13 cellular contexts compared by ENCODE assay signal in genomic region chr1:13231061-13231750, GRCh38. TPM values are rescaled to one million over a fixed set of nuclear protein-coding genes. Genes with fewer than 3 reads are reported as not detected.
DNase-seq lines count a peak whose midpoint lies in the region; ATAC-seq and TF ChIP-seq lines count a peak whose summit lies in the region.
"Not testable (repeated sequence)": the region's sequence is repeated elsewhere in the genome, so short reads cannot be mapped to it uniquely, and the experiment has no call there.
"Had no signal": no experiment of that assay in that cellular context is flagged by ENCODE, and none has a peak within 500 bp of the region (broad histone marks: within the 10 kb centered on the region; RNA-seq: fewer than 3 reads in every experiment).

No MANE protein-coding gene starts in this region.

- not testable (repeated sequence) for TF ChIP-seq EP300 in esophagus muscularis mucosa (IDR thresholded peaks at IDR 0.05)

- 0 out of 2 replicates have a peak overlapping the region, but pooled peaks have one; percentile 6 for H3K4me3 ChIP-seq in GM23338
- not testable (repeated sequence) for H3K4me3 ChIP-seq in esophagus muscularis mucosa; osteoblast (ENCODE audit: insufficient read depth, low read length); spleen

- not testable (repeated sequence) for DNase-seq in GM23338 (ENCODE audit: low spot score)
- peak; percentile 76 for DNase-seq in NCI-H82 (lab: John Stamatoyannopoulos, UW)
- DNase-seq in activated CD8-positive, alpha-beta T cell treated with anti-CD3 and anti-CD28 coated beads, Interleukin-2, amount 10 ng/mL, durations not matched to agents 7 days and 5 days = peak; percentile 12
- peak; percentile 93 for DNase-seq in esophagus muscularis mucosa (ENCODE audit: extremely low spot score)
- DNase-seq in left lobe of liver (ENCODE audit: low spot score) = peak; percentile 37
- peak; percentile 38 for DNase-seq in osteoblast (ENCODE audit: insufficient read length, low spot score, missing footprints)
- DNase-seq in spleen = peak; percentile 32
- peak; percentile 34 for DNase-seq in ureter (ENCODE audit: low spot score)

- not testable (repeated sequence) for H3K27me3 Mint-ChIP-seq in GM23338 (ENCODE audit: insufficient read depth, low read depth, poor library complexity); activated CD8-positive, alpha-beta T cell treated with anti-CD3 and anti-CD28 coated beads, Interleukin-2, amount 10 ng/mL, durations not matched to agents 7 days and 5 days (ENCODE audit: low read depth)

- peaks cover 97% of the 10 kb centered on the region for H3K9me3 Mint-ChIP-seq in GM23338
- H3K9me3 Mint-ChIP-seq in activated CD8-positive, alpha-beta T cell treated with anti-CD3 and anti-CD28 coated beads, Interleukin-2, amount 10 ng/mL, durations not matched to agents 7 days and 5 days (ENCODE audit: insufficient read depth) = not testable (repeated sequence)

- peaks cover 55% of the 10 kb centered on the region for H3K36me3 Mint-ChIP-seq in GM23338 (ENCODE audit: low read depth)
- H3K36me3 Mint-ChIP-seq in activated CD8-positive, alpha-beta T cell treated with anti-CD3 and anti-CD28 coated beads, Interleukin-2, amount 10 ng/mL, durations not matched to agents 7 days and 5 days (ENCODE audit: low read depth) = not testable (repeated sequence)

- TF ChIP-seq POLR2A in esophagus muscularis mucosa (IDR thresholded peaks at IDR 0.05; ENCODE audit: low read depth); spleen (IDR thresholded peaks at IDR 0.05): not testable (repeated sequence)

- peaks cover 13% of the 10 kb centered on the region for H3K36me3 ChIP-seq in GM23338 (ENCODE audit: insufficient read depth)
- H3K36me3 ChIP-seq in esophagus muscularis mucosa; osteoblast (ENCODE audit: insufficient read depth, low read length); spleen: not testable (repeated sequence)

- H3K9me2 ChIP-seq in GM23338 (ENCODE audit: insufficient read depth) = not testable (repeated sequence)

- CTCF ChIA-PET in activated CD8-positive, alpha-beta T cell treated with anti-CD3 and anti-CD28 coated beads, Interleukin-2, amount 10 ng/mL, durations not matched to agents 7 days and 5 days (lab: Charles Lee) = not testable (repeated sequence)

- not testable (repeated sequence) for H3K4me2 ChIP-seq in GM23338; osteoblast (ENCODE audit: insufficient read depth, low read length)

- not testable (repeated sequence) for H4K20me1 ChIP-seq in GM23338 (replicated peaks; ENCODE audit: insufficient read depth); osteoblast (ENCODE audit: insufficient read depth, low read length)

- not testable (repeated sequence) for H3K27ac Mint-ChIP-seq in GM23338; activated CD8-positive, alpha-beta T cell treated with anti-CD3 and anti-CD28 coated beads, Interleukin-2, amount 10 ng/mL, durations not matched to agents 7 days and 5 days

- H3K4me3 Mint-ChIP-seq in GM23338; activated CD8-positive, alpha-beta T cell treated with anti-CD3 and anti-CD28 coated beads, Interleukin-2, amount 10 ng/mL, durations not matched to agents 7 days and 5 days: not testable (repeated sequence)

- H3K27ac ChIP-seq in GM23338 (ENCODE audit: low read depth); esophagus muscularis mucosa (replicated peaks in 1 of 4); osteoblast (ENCODE audit: low read depth, low read length); spleen: not testable (repeated sequence)

- H3K9me3 ChIP-seq in esophagus muscularis mucosa; osteoblast (ENCODE audit: low read depth, low read length); spleen: not testable (repeated sequence)

- not testable (repeated sequence) for H3K27me3 ChIP-seq in GM23338 (ENCODE audit: insufficient read depth); osteoblast (ENCODE audit: insufficient read depth, low read length)
- H3K27me3 ChIP-seq in esophagus muscularis mucosa (peaks cover 0 to 24% (median 0%) of the 10 kb centered on the region in 4 donors), spleen (replicated peaks in 1 of 7) (peaks cover 0 to 31% (median 0%) of the 10 kb centered on the region in 7 donors)

- H3K4me1 Mint-ChIP-seq in GM23338; activated CD8-positive, alpha-beta T cell treated with anti-CD3 and anti-CD28 coated beads, Interleukin-2, amount 10 ng/mL, durations not matched to agents 7 days and 5 days (ENCODE audit: low read depth): not testable (repeated sequence)

- intact Hi-C loops in esophagus muscularis mucosa (cut with DNase I); spleen (cut with DNase I; ENCODE audit: low total_unique reads): not testable (repeated sequence)

- H3K4me1 ChIP-seq in GM23338 (ENCODE audit: insufficient read depth); esophagus muscularis mucosa; osteoblast (ENCODE audit: insufficient read depth, low read length); spleen: not testable (repeated sequence)

- WGBS in esophagus muscularis mucosa = 67% methylated on average over 7 of the region's 7 CpGs
- 73 to 86% (median 80%) methylated on average over 7 of the region's 7 CpGs for WGBS in spleen, 5 donors

- H3K79me2 ChIP-seq in GM23338 (replicated peaks; ENCODE audit: insufficient read depth); osteoblast (ENCODE audit: insufficient read depth, low read length): not testable (repeated sequence)

- POLR2A ChIA-PET in activated CD8-positive, alpha-beta T cell treated with anti-CD3 and anti-CD28 coated beads, Interleukin-2, amount 10 ng/mL, durations not matched to agents 7 days and 5 days (lab: Charles Lee) = interaction anchor here (1.0 kb wide), 1 partner anchor 14 kb away, joined by 3 read pairs; no protein-coding TSS in a partner anchor

- H2AFZ ChIP-seq in GM23338; osteoblast (ENCODE audit: low read length): not testable (repeated sequence)

- not testable (repeated sequence) for ATAC-seq in GM23338; activated CD8-positive, alpha-beta T cell treated with anti-CD3 and anti-CD28 coated beads, Interleukin-2, amount 10 ng/mL, durations not matched to agents 7 days and 5 days; left lobe of liver

- TF ChIP-seq CTCF in GM23338 (conservative IDR thresholded peaks at IDR 0.05; ENCODE audit: low read depth in 2 of 2); esophagus muscularis mucosa (IDR thresholded peaks at IDR 0.05); osteoblast (IDR thresholded peaks at IDR 0.05; ENCODE audit: extremely low read depth, low read depth, low read length); spleen (IDR thresholded peaks at IDR 0.05 in 8 of 11, conservative IDR thresholded peaks at IDR 0.05 in 3 of 11): not testable (repeated sequence)

- not testable (repeated sequence) for H3F3A ChIP-seq in GM23338 (replicated peaks; ENCODE audit: low read depth)

RNA-seq across cellular contexts. Expression of gene PRAMEF18, which starts 5.3 kb away (rescaled TPM):
- total RNA-seq in GM23338 (2014; rRNA removed; shearing (Covaris generic)) = not detected in 2 replicates
- polyA plus RNA-seq in GM23338 (2016; fragmentation: Nextera tagmentation; extraction: Ambion mirVana) = not detected in 2 replicates
- not detected for total RNA-seq in activated CD8-positive, alpha-beta T cell treated with anti-CD3 and anti-CD28 coated beads, Interleukin-2, amount 10 ng/mL, durations not matched to agents 7 days and 5 days
- not detected for total RNA-seq in esophagus muscularis mucosa
- not detected for total RNA-seq in left lobe of liver
- total RNA-seq in osteoblast = not detected in 2 replicates
- total RNA-seq in spleen = not detected
- polyA plus RNA-seq in spleen = not detected
- not detected for total RNA-seq in ureter
- total RNA-seq: Caco-2; CD4-positive, alpha-beta T cell; H4 had no signal
- polyA plus RNA-seq: A549, BJ had no signal

RNA-seq across cellular contexts. Expression of gene PRAMEF5, which starts 22.8 kb away (rescaled TPM):
- not detected in 2 replicates for total RNA-seq in GM23338 (2014; rRNA removed; shearing (Covaris generic))
- polyA plus RNA-seq in GM23338 (2016; fragmentation: Nextera tagmentation; extraction: Ambion mirVana) (not detected in 2 replicates), spleen (not detected)
- total RNA-seq in activated CD8-positive, alpha-beta T cell treated with anti-CD3 and anti-CD28 coated beads, Interleukin-2, amount 10 ng/mL, durations not matched to agents 7 days and 5 days = not detected
- total RNA-seq in esophagus muscularis mucosa (not detected), left lobe of liver (not detected), osteoblast (not detected in 2 replicates), spleen (not detected), ureter (not detected)
- total RNA-seq: Caco-2; CD4-positive, alpha-beta T cell; H4 had no signal
- polyA plus RNA-seq: A549, BJ had no signal

RNA-seq across cellular contexts. Expression of gene PRAMEF13, which starts 30.0 kb away (rescaled TPM):
- not detected in 2 replicates for total RNA-seq in GM23338 (2014; rRNA removed; shearing (Covaris generic))
- polyA plus RNA-seq in GM23338 (2016; fragmentation: Nextera tagmentation; extraction: Ambion mirVana) (not detected in 2 replicates), spleen (not detected)
- total RNA-seq in activated CD8-positive, alpha-beta T cell treated with anti-CD3 and anti-CD28 coated beads, Interleukin-2, amount 10 ng/mL, durations not matched to agents 7 days and 5 days = not detected
- total RNA-seq in esophagus muscularis mucosa (not detected), left lobe of liver (not detected), osteoblast (not detected in 2 replicates), spleen (not detected), ureter (not detected)
- total RNA-seq: Caco-2; CD4-positive, alpha-beta T cell; H4 had no signal
- polyA plus RNA-seq: A549, BJ had no signal

RNA-seq across cellular contexts. Expression of gene PRAMEF8, which starts 53.7 kb away (rescaled TPM):
- total RNA-seq in GM23338 (2014; rRNA removed; shearing (Covaris generic)) = not detected in 2 replicates
- polyA plus RNA-seq in GM23338 (2016; fragmentation: Nextera tagmentation; extraction: Ambion mirVana) = not detected in 2 replicates
- not detected for total RNA-seq in activated CD8-positive, alpha-beta T cell treated with anti-CD3 and anti-CD28 coated beads, Interleukin-2, amount 10 ng/mL, durations not matched to agents 7 days and 5 days
- total RNA-seq in esophagus muscularis mucosa = not detected
- total RNA-seq in left lobe of liver = not detected
- under 0.01 TPM in 1 of 2 replicates, not detected in the other for total RNA-seq in osteoblast
- total RNA-seq in spleen = not detected
- polyA plus RNA-seq in spleen = not detected
- total RNA-seq in ureter = not detected
- total RNA-seq: Caco-2; CD4-positive, alpha-beta T cell; H4 had no signal
- polyA plus RNA-seq: A549, BJ had no signal

RNA-seq across cellular contexts. Expression of gene PRAMEF9, which starts 59.6 kb away (rescaled TPM):
- not detected in 2 replicates for total RNA-seq in GM23338 (2014; rRNA removed; shearing (Covaris generic))
- not detected in 2 replicates for polyA plus RNA-seq in GM23338 (2016; fragmentation: Nextera tagmentation; extraction: Ambion mirVana)
- not detected for total RNA-seq in activated CD8-positive, alpha-beta T cell treated with anti-CD3 and anti-CD28 coated beads, Interleukin-2, amount 10 ng/mL, durations not matched to agents 7 days and 5 days
- not detected for total RNA-seq in esophagus muscularis mucosa
- not detected for total RNA-seq in left lobe of liver
- total RNA-seq in osteoblast = not detected in 2 replicates
- not detected for total RNA-seq in spleen
- polyA plus RNA-seq in spleen = not detected
- total RNA-seq in ureter = not detected
- total RNA-seq: Caco-2; CD4-positive, alpha-beta T cell; H4 had no signal
- polyA plus RNA-seq: A549, BJ had no signal
